Comparison of ENCODE assay signal across 8 cellular contexts in genomic region chr6:41705996-41706835, GRCh38. TPM values are rescaled to one million over a fixed set of nuclear protein-coding genes. Genes with fewer than 3 reads are reported as not detected.
A peak's percentile ranks its signal among the peaks of the same experiment; 100 is the strongest.
DNase-seq lines count a peak whose midpoint lies in the region; ATAC-seq, FAIRE-seq and TF ChIP-seq lines count a peak whose summit lies in the region.

No MANE protein-coding gene starts in this region.

- no peak for TF ChIP-seq POLR2A in K562 (conservative IDR thresholded peaks at IDR 0.05)

- DNase-seq in GM03348 (ENCODE audit: low spot score): peak; percentile 91
- peak; percentile 78 for DNase-seq in HT1080 (ENCODE audit: low read depth)
- DNase-seq in T-helper 2 cell: peak in 4 of 5 experiments; percentile 25 to 89 (median 54)
- peak; percentile 78 to 95 (median 92) for DNase-seq in K562 (ENCODE audit: extremely low read depth in 1 of 4, low spot score in 3 of 4)
- peak; percentile 75 to 86 (median 84) for DNase-seq in immature natural killer cell
- DNase-seq in stimulated activated CD4-positive, alpha-beta T cell treated with anti-CD3 and anti-CD28 coated beads, Interleukin-15, amount 100 ng/mL, for 48 hours (ENCODE audit: low read depth in 2 of 2): peak; percentile 66 to 76
- no peak for DNase-seq in RKO (ENCODE audit: low spot score)

- in situ Hi-C loops in K562 (cut with MboI): no loop called here

- H3K36me3 ChIP-seq in K562 (ENCODE audit: control insufficient read depth, insufficient read depth, low read length): no peaks in the 10 kb centered on the region

- peaks cover 0 to 10% of the 10 kb centered on the region in 2 experiments; a peak in 2 of 5 replicates for H3K4me1 ChIP-seq in K562 (replicated peaks in 1 of 2; ENCODE audit: control insufficient read depth in 2 of 2, insufficient read depth in 2 of 2, low read length in 2 of 2)

- peaks cover 0 to 5% (median 3%) of the 10 kb centered on the region in 3 donors for H3K27me3 Mint-ChIP-seq in immature natural killer cell (ENCODE audit: low read depth in 3 of 3)

- no peaks in the 10 kb centered on the region for H3K9me3 Mint-ChIP-seq in immature natural killer cell

- peaks cover 13% of the 10 kb centered on the region; the same call in 1 of the 2 replicates for H4K20me1 ChIP-seq in K562 (replicated peaks; ENCODE audit: control insufficient read depth, insufficient read depth, low read length)

- no peak overlapping the region for H3K4me2 ChIP-seq in K562 (ENCODE audit: insufficient read depth, low read length)

- H3K27me3 ChIP-seq in K562 (ENCODE audit: control insufficient read depth in 2 of 2, insufficient read depth in 2 of 2, low read length in 2 of 2): peaks cover 0 to 33% of the 10 kb centered on the region in 2 experiments; a peak in 4 of 5 replicates

- no peak for FAIRE-seq in K562 (lab: Jason Lieb, UNC)

- no peaks in the 10 kb centered on the region for H3K79me2 ChIP-seq in K562 (ENCODE audit: control insufficient read depth, insufficient read depth, low read length)

- ATAC-seq in GM21447 (IDR thresholded peaks at IDR 0.05; ENCODE audit: unreplicated experiment) (peak; percentile 68), K562 (peak; percentile 92)

- H3K4me3 ChIP-seq in K562: no peak overlapping the region

- BruUV-seq in K562 (replicated peaks; lab: Mats Ljungman, UMichigan): no TSS peak

- H3K9me3 ChIP-seq in K562 (replicated peaks; ENCODE audit: control insufficient read depth, insufficient read depth, low read depth, low read length): no peaks in the 10 kb centered on the region

- no peak overlapping the region for H2AFZ ChIP-seq in K562 (ENCODE audit: low read depth, low read length)

- intact Hi-C loops in K562 (cut with micrococcal nuclease): loop anchor here (1.0 to 10.0 kb wide), 2 partner anchors 70 to 339 kb away; no protein-coding TSS in a partner anchor

- CTCF ChIA-PET in K562 (lab: Yijun Ruan, JAX; ENCODE audit: low intra/inter-chr PET ratio): interaction anchor here (0.7 to 3.7 kb wide), 3 partner anchors 10 to 81 kb away, joined by 3 to 30 read pairs (median 4); partner anchors contain the start of gene TOMM6

- POLR2A ChIA-PET in K562 (lab: Yijun Ruan, JAX): interaction anchor here (0.6 to 2.1 kb wide), 4 partner anchors 11 to 669 kb away, joined by 3 to 7 read pairs (median 3); no protein-coding TSS in a partner anchor

- no peaks in the 10 kb centered on the region for H3K9me1 ChIP-seq in K562 (ENCODE audit: control insufficient read depth, insufficient read depth, low read length)

- peak overlapping the region; percentile 58 to 71 (median 67) for H3K4me3 Mint-ChIP-seq in immature natural killer cell

- WGBS in K562 (ENCODE audit: insufficient coverage, low coverage, missing lambda C conversion rate): 18% methylated on average over 14 of the region's 15 CpGs

- 0 out of 4 replicates have a peak overlapping the region, but pooled peaks of 1 of the 2 experiments have one; percentile 1 for H3K9ac ChIP-seq in K562 (ENCODE audit: insufficient read depth in 1 of 2, low read depth in 2 of 2, low read length in 2 of 2)

- H3K27ac ChIP-seq in K562 (ENCODE audit: extremely low read depth, low read depth, low read length): no peak overlapping the region

- TF ChIP-seq RAD21 in K562 (CRISPR knock-in tag; conservative IDR thresholded peaks at IDR 0.05 in 1 of 2, IDR thresholded peaks at IDR 0.05 in 1 of 2): peak; percentile 77 to 87

- peak; percentile 86 to 93 (median 90) for TF ChIP-seq CTCF in K562 (IDR thresholded peaks at IDR 0.05 in 2 of 3, conservative IDR thresholded peaks at IDR 0.05 in 1 of 3; ENCODE audit: insufficient read depth in 2 of 3, low read depth in 1 of 3, low read length in 3 of 3)

- TF ChIP-seq EP300 in K562 (IDR thresholded peaks at IDR 0.05; ENCODE audit: low read length): no peak

- peaks cover 63 to 65% of the 10 kb centered on the region in 2 donors for H3K4me1 Mint-ChIP-seq in immature natural killer cell

- H3K36me3 Mint-ChIP-seq in immature natural killer cell: peaks cover 0 to 9% (median 3%) of the 10 kb centered on the region in 3 donors

- H3K27ac Mint-ChIP-seq in immature natural killer cell: peak overlapping the region; percentile 71 to 98 (median 92)

TF ChIP-seq in K562, 482 proteins besides CTCF, POLR2A, EP300 and RAD21 (continues in another document):
- TF ChIP-seq TBL1XR1 (IDR thresholded peaks at IDR 0.05; ENCODE audit: low read length in 2 of 2): no peak
- TF ChIP-seq MED1 (CRISPR knock-in tag; IDR thresholded peaks at IDR 0.05; ENCODE audit: borderline replicate concordance): no peak
- TF ChIP-seq DEAF1 (CRISPR knock-in tag; IDR thresholded peaks at IDR 0.05): peak; percentile 56; the same call in 1 of the 2 replicates
- no peak for TF ChIP-seq ETV6 (IDR thresholded peaks at IDR 0.05; ENCODE audit: borderline replicate concordance in 1 of 2, low read depth in 2 of 2, low read length in 1 of 2)
- no peak for TF ChIP-seq ETV6 (CRISPR knock-in tag; IDR thresholded peaks at IDR 0.05; ENCODE audit: borderline replicate concordance)
- TF ChIP-seq NRF1 (conservative IDR thresholded peaks at IDR 0.05 in 1 of 2, IDR thresholded peaks at IDR 0.05 in 1 of 2): peak; percentile 40 to 48; a peak in 3 of 4 replicates
- peak; percentile 74; the same call in 1 of the 2 replicates for TF ChIP-seq STAG1 (CRISPR knock-in tag; IDR thresholded peaks at IDR 0.05; ENCODE audit: borderline replicate concordance)
- no peak for TF ChIP-seq RBM14 (IDR thresholded peaks at IDR 0.05; ENCODE audit: borderline replicate concordance, insufficient read depth, low read depth, low read length)
- no peak for TF ChIP-seq KLF10 (CRISPR knock-in tag; IDR thresholded peaks at IDR 0.05)
- no peak for TF ChIP-seq MCM3 (IDR thresholded peaks at IDR 0.05)

RNA-seq across cellular contexts. Expression of gene TFEB, which starts 29.2 kb away (rescaled TPM):
- total RNA-seq in HT1080 (2014; rRNA removed; shearing (Covaris generic)): 4.5 and 5.5 TPM in 2 replicates
- polyA plus RNA-seq in HT1080 (2015; cell fraction: cytosol; rRNA removed): 10.8 and 11.3 TPM in 2 replicates
- polyA plus RNA-seq in HT1080 (2015; cell fraction: nucleus; rRNA removed): 13.4 and 16.3 TPM in 2 replicates
- total RNA-seq in K562 (2011; cell fraction: chromatin; rRNA removed; ENCODE audit: low replicate concordance): 2.1 and 8.5 TPM in 2 replicates
- 4.5 and 5.3 TPM in 2 replicates for total RNA-seq in K562 (2011; cell fraction: nucleolus; rRNA removed)
- 3.0 and 3.6 TPM in 2 replicates for total RNA-seq in K562 (2011; cell fraction: nucleoplasm; rRNA removed)
- total RNA-seq in K562 (2014; rRNA removed): 3.8 and 4.4 TPM in 2 replicates
- total RNA-seq in K562 (2014; rRNA removed; fragmentation: Illumina TruSeq; extraction: Trizol): 0.64 and 0.84 TPM in 2 replicates
- 1.1 TPM in 2 replicates for total RNA-seq in K562 (2015; rRNA removed; fragmentation: Illumina TruSeq; extraction: Trizol)
- total RNA-seq in K562 (2021): 3.6 and 4.7 TPM in 2 replicates
- polyA plus RNA-seq in K562 (2011; rRNA removed): 2.0 and 4.4 TPM in 2 replicates
- polyA plus RNA-seq in K562 (2011; cell fraction: cytosol; rRNA removed): 3.6 and 5.6 TPM in 2 replicates
- polyA plus RNA-seq in K562 (2011; cell fraction: nucleus; rRNA removed): 2.6 and 4.3 TPM in 2 replicates
- 1.7 and 3.4 TPM in 2 replicates for polyA plus RNA-seq in K562 (2012)
- 2.0 TPM in 2 replicates for polyA plus RNA-seq in K562 (2014; fragmentation: Illumina TruSeq; extraction: Trizol)
- polyA plus RNA-seq in K562 (2014; fragmentation: Nextera tagmentation; extraction: Ambion mirVana): under 1 TPM; 0.04 to 0.07 TPM
- 1.8 and 2.4 TPM in 2 replicates for polyA plus RNA-seq in K562 (2014; rRNA removed)
- 1.3 and 2.2 TPM in 2 replicates for polyA minus RNA-seq in K562 (2011; rRNA and poly(A)+ RNA removed)
- 2.2 and 3.1 TPM in 2 replicates for polyA minus RNA-seq in K562 (2011; cell fraction: cytosol; rRNA and poly(A)+ RNA removed)
- polyA minus RNA-seq in K562 (2011; cell fraction: nucleus; rRNA and poly(A)+ RNA removed): 2.3 and 2.7 TPM in 2 replicates
- polyA plus RNA-seq in immature natural killer cell: 10 to 100 TPM; 18.9 to 62.3 (median 23.9) TPM

RNA-seq across cellular contexts. Expression of gene PGC, which starts 41.0 kb away (rescaled TPM):
- total RNA-seq in HT1080 (2014; rRNA removed; shearing (Covaris generic)): not detected in 2 replicates
- polyA plus RNA-seq in HT1080 (2015; cell fraction: cytosol; rRNA removed): not detected in 2 replicates
- polyA plus RNA-seq in HT1080 (2015; cell fraction: nucleus; rRNA removed): not detected in 2 replicates
- total RNA-seq in K562 (2011; cell fraction: chromatin; rRNA removed; ENCODE audit: low replicate concordance): not detected in 2 replicates
- not detected in 2 replicates for total RNA-seq in K562 (2011; cell fraction: nucleolus; rRNA removed)
- total RNA-seq in K562 (2011; cell fraction: nucleoplasm; rRNA removed): not detected in 2 replicates
- not detected in 2 replicates for total RNA-seq in K562 (2014; rRNA removed)
- not detected in 2 replicates for total RNA-seq in K562 (2014; rRNA removed; fragmentation: Illumina TruSeq; extraction: Trizol)
- total RNA-seq in K562 (2015; rRNA removed; fragmentation: Illumina TruSeq; extraction: Trizol): not detected in 2 replicates
- total RNA-seq in K562 (2021): 0.40 and 0.81 TPM in 2 replicates
- not detected in 2 replicates for polyA plus RNA-seq in K562 (2011; rRNA removed)
- 0.03 TPM in 1 of 2 replicates, not detected in the other for polyA plus RNA-seq in K562 (2011; cell fraction: cytosol; rRNA removed)
- not detected in 2 replicates for polyA plus RNA-seq in K562 (2011; cell fraction: nucleus; rRNA removed)
- polyA plus RNA-seq in K562 (2012): not detected in 2 replicates
- polyA plus RNA-seq in K562 (2014; fragmentation: Illumina TruSeq; extraction: Trizol): not detected in 2 replicates
- under 1 TPM in 1 of 2 experiments, not detected in 1; 0.17 TPM for polyA plus RNA-seq in K562 (2014; fragmentation: Nextera tagmentation; extraction: Ambion mirVana)
- polyA plus RNA-seq in K562 (2014; rRNA removed): not detected in 2 replicates
- not detected in 2 replicates for polyA minus RNA-seq in K562 (2011; rRNA and poly(A)+ RNA removed)
- polyA minus RNA-seq in K562 (2011; cell fraction: cytosol; rRNA and poly(A)+ RNA removed): 2.1 TPM in 1 of 2 replicates, not detected in the other
- polyA minus RNA-seq in K562 (2011; cell fraction: nucleus; rRNA and poly(A)+ RNA removed): not detected in 2 replicates
- not detected for polyA plus RNA-seq in immature natural killer cell
